ENCODE assay signal across 11 cellular contexts in genomic region chr1:220894025-220894923, GRCh38. TPM values are rescaled to one million over a fixed set of nuclear protein-coding genes. Genes with fewer than 3 reads are reported as not detected.
DNase-seq lines count a peak whose midpoint lies in the region; ATAC-seq, FAIRE-seq and TF ChIP-seq lines count a peak whose summit lies in the region.
"Had no signal": no experiment of that assay in that cellular context is flagged by ENCODE, and none has a peak within 500 bp of the region (broad histone marks: within the 10 kb centered on the region; RNA-seq: fewer than 3 reads in every experiment).

No MANE protein-coding gene starts in this region.

- no peak for DNase-seq in activated T-cell treated with anti-CD3 and anti-CD28 coated beads, Interleukin-2, amount 50 U/mL, for 4 hours
- DNase-seq in activated T-cell treated with anti-CD3 and anti-CD28 coated beads for 4 hours (no peak), frontal cortex (ENCODE audit: low spot score in 2 of 2) (peak; percentile 13 to 16), naive B cell (peak; percentile 22), type B pancreatic cell (ENCODE audit: extremely low spot score, unreplicated experiment) (no peak), SIG-M5 treated with dmso at 0.1 percent for 504 hours (lab: John Stamatoyannopoulos, UW; ENCODE audit: unreplicated experiment) (no peak), Kasumi-1 (lab: John Stamatoyannopoulos, UW) (no peak)
- DNase-seq: MM.1S had no signal

- peaks cover 6% of the 10 kb centered on the region for H3K9me3 Mint-ChIP-seq in activated T-cell treated with anti-CD3 and anti-CD28 coated beads, Interleukin-2, amount 50 U/mL, for 4 hours
- peaks cover 0 to 4% (median 0%) of the 10 kb centered on the region in 7 donors for H3K9me3 Mint-ChIP-seq in naive B cell
- no peaks in the 10 kb centered on the region for H3K9me3 Mint-ChIP-seq in type B pancreatic cell

- ATAC-seq in activated T-cell treated with anti-CD3 and anti-CD28 coated beads, Interleukin-2, amount 50 U/mL, for 4 hours = peak; percentile 38 to 44
- ATAC-seq in naive B cell (ENCODE audit: low read depth in 2 of 2) (peak; percentile 71 to 73), HG03196 (IDR thresholded peaks at IDR 0.05; ENCODE audit: unreplicated experiment) (no peak)

- no peak overlapping the region for H3K4me3 Mint-ChIP-seq in activated T-cell treated with anti-CD3 and anti-CD28 coated beads, Interleukin-2, amount 50 U/mL, for 4 hours
- H3K4me3 Mint-ChIP-seq in naive B cell = peak overlapping the region; percentile 73 to 94 (median 88)
- peak overlapping the region; percentile 79 for H3K4me3 Mint-ChIP-seq in type B pancreatic cell

- FAIRE-seq in frontal cortex (lab: Jason Lieb, UNC) = no peak
- FAIRE-seq: endometrium, RCC 7860 had no signal

- peaks cover 61% of the 10 kb centered on the region for H3K27me3 Mint-ChIP-seq in activated T-cell treated with anti-CD3 and anti-CD28 coated beads, Interleukin-2, amount 50 U/mL, for 4 hours (ENCODE audit: low read depth)
- peaks cover 51 to 70% (median 56%) of the 10 kb centered on the region in 3 donors for H3K27me3 Mint-ChIP-seq in naive B cell
- peaks cover 98% of the 10 kb centered on the region for H3K27me3 Mint-ChIP-seq in type B pancreatic cell

- peaks cover 3% of the 10 kb centered on the region for H3K4me1 Mint-ChIP-seq in activated T-cell treated with anti-CD3 and anti-CD28 coated beads, Interleukin-2, amount 50 U/mL, for 4 hours (ENCODE audit: low read depth)
- peaks cover 33 to 42% (median 35%) of the 10 kb centered on the region in 3 donors for H3K4me1 Mint-ChIP-seq in naive B cell
- H3K4me1 Mint-ChIP-seq in type B pancreatic cell (ENCODE audit: unreplicated experiment) = peaks cover 3% of the 10 kb centered on the region

- no peak for TF ChIP-seq CTCF in type B pancreatic cell (conservative IDR thresholded peaks at IDR 0.05)

- no peaks in the 10 kb centered on the region for H3K36me3 Mint-ChIP-seq in activated T-cell treated with anti-CD3 and anti-CD28 coated beads, Interleukin-2, amount 50 U/mL, for 4 hours (ENCODE audit: insufficient read depth)
- H3K36me3 Mint-ChIP-seq in naive B cell (peaks cover 0 to 6% of the 10 kb centered on the region in 2 donors), type B pancreatic cell (no peaks in the 10 kb centered on the region)

- peak overlapping the region in 1 of 6 donors; percentile 5 for H3K27ac Mint-ChIP-seq in naive B cell
- no peak overlapping the region for H3K27ac Mint-ChIP-seq in type B pancreatic cell

RNA-seq across cellular contexts. Expression of gene HLX, which starts 15.0 kb away (rescaled TPM):
- 1 to 10 TPM in 1 of 3 donors, under 1 TPM in 2; 0.30 to 2.4 (median 0.47) TPM for total RNA-seq in activated T-cell treated with anti-CD3 and anti-CD28 coated beads, Interleukin-2, amount 50 U/mL, for 4 hours
- total RNA-seq in frontal cortex = 0.82 TPM
- 1 to 10 TPM in 4 of 6 donors, under 1 TPM in 1, not detected in 1; 0.92 to 3.5 (median 2.7) TPM for polyA plus RNA-seq in naive B cell (ENCODE audit: low read depth in 6 of 6)
- 0.64 and 2.3 TPM in 2 replicates for total RNA-seq in type B pancreatic cell (ENCODE audit: low replicate concordance)

Comparison
In these comparisons a context has a peak if more than half of its experiments do, and no peak if none do; other contexts are left out.
1. DNase-seq: peak in frontal cortex (2 of 2) and naive B cell (single experiment); none in activated T-cell treated with anti-CD3 and anti-CD28 coated beads, Interleukin-2, amount 50 U/mL, for 4 hours (single experiment), activated T-cell treated with anti-CD3 and anti-CD28 coated beads for 4 hours (single experiment), type B pancreatic cell (single experiment), SIG-M5 treated with dmso at 0.1 percent for 504 hours (single experiment) and Kasumi-1 (0 of 2).